In the genomic region with DNA sequence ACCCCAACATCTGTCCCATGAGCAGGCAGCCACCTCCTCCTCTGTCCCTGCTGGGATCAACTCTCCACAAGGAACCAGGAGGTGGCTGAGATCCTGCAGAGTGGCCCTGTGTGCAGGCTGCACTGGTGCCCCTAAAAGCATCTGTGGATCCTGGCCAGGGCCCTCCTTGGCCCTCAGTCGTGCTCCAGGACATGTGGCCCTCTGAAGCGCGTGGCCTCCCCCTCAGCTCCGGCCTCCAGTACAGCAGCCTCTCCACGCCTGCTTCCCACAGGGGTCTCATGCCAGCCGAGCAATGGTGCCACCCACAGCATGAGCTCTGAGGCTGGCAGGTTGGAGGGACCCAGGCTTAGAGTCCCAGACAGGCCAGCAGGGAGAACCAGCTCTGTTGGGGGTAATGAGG, we compare ENCODE assay signal across 20 cellular contexts.
DNase-seq lines count a peak whose midpoint lies in the region; ATAC-seq and TF ChIP-seq lines count a peak whose summit lies in the region.
"Had no signal": no experiment of that assay in that cellular context is flagged by ENCODE, and none has a peak within 500 bp of the region (broad histone marks: within the 10 kb centered on the region; RNA-seq: fewer than 3 reads in every experiment).

No MANE protein-coding gene starts in this region.

- intact Hi-C loops in Right ventricle myocardium inferior (cut with DNase I), result no loop called here
- intact Hi-C loops in dorsolateral prefrontal cortex (cut with DNase I), result no loop called here
- intact Hi-C loops in gastrocnemius medialis (cut with DNase I; ENCODE audit: low total_unique reads), result loop anchor here (1.0 to 5.0 kb wide), 3 partner anchors 27 to 1098 kb away; no protein-coding TSS in a partner anchor

- H2AFZ ChIP-seq in mesenchymal stem cell (ENCODE audit: low read depth, low read length), result no peak overlapping the region
- H2AFZ ChIP-seq: PC-9 had no signal

- H3K9me3 ChIP-seq in right atrium auricular region, result no peaks in the 10 kb centered on the region
- no peaks in the 10 kb centered on the region for H3K9me3 ChIP-seq in gastrocnemius medialis
- H3K9me3 ChIP-seq in endodermal cell (ENCODE audit: control insufficient read depth, low read length), result no peaks in the 10 kb centered on the region
- no peaks in the 10 kb centered on the region for H3K9me3 ChIP-seq in mesenchymal stem cell (ENCODE audit: control insufficient read depth, low read length)

- no peak for TF ChIP-seq CTCF in right atrium auricular region (IDR thresholded peaks at IDR 0.05)
- no peak for TF ChIP-seq CTCF in dorsolateral prefrontal cortex (IDR thresholded peaks at IDR 0.05 in 54 of 56, conservative IDR thresholded peaks at IDR 0.05 in 2 of 56; ENCODE audit: low read depth in 1 of 56, partially characterized antibody in 56 of 56)
- TF ChIP-seq CTCF in gastrocnemius medialis (IDR thresholded peaks at IDR 0.05 in 4 of 5, conservative IDR thresholded peaks at IDR 0.05 in 1 of 5), result no peak
- no peak for TF ChIP-seq CTCF in endodermal cell (conservative IDR thresholded peaks at IDR 0.05)

- H4K8ac ChIP-seq in mesenchymal stem cell (ENCODE audit: low read length), result no peak overlapping the region

- no peak for TF ChIP-seq POLR2A in gastrocnemius medialis (IDR thresholded peaks at IDR 0.05)

- no peaks in the 10 kb centered on the region for H3K36me3 Mint-ChIP-seq in endodermal cell (ENCODE audit: low read depth)
- H3K36me3 Mint-ChIP-seq: CD8-positive, alpha-beta T cell had no signal

- no peak overlapping the region for H2BK120ac ChIP-seq in mesenchymal stem cell (ENCODE audit: low read depth, low read length)

- no peak overlapping the region for H2AK5ac ChIP-seq in mesenchymal stem cell (ENCODE audit: low read length, severe bottlenecking)

- H3K9me3 Mint-ChIP-seq in endodermal cell, result no peaks in the 10 kb centered on the region
- H3K9me3 Mint-ChIP-seq: CD8-positive, alpha-beta T cell had no signal

- H2BK5ac ChIP-seq in mesenchymal stem cell (ENCODE audit: low read depth, low read length, poor library complexity, severe bottlenecking), result no peak overlapping the region

- DNase-seq in Right ventricle myocardium inferior (ENCODE audit: missing footprints) (no peak), right atrium auricular region (ENCODE audit: low spot score) (no peak), dorsolateral prefrontal cortex (peak in 1 of 10 donors; percentile 41), gastrocnemius medialis (peak in 1 of 2 donors; percentile 37), NCI-H2081 treated with DMSO at 0.1 percent for 48 hours (lab: John Stamatoyannopoulos, UW) (no peak), endodermal cell (no peak), mesenchymal stem cell (no peak)
- DNase-seq: 8988T; AML-193; CD8-positive, alpha-beta T cell; DND-41; MM.1S; NCI-H1092 treated with DMSO at 0.1 percent for 48 hours; NCI-H2029; NCI-H226; NCI-H510A treated with DMSO at 0.1 percent for 48 hours; NCI-H748 treated with DMSO at 0.1 percent for 48 hours; PC-9 had no signal

- ATAC-seq in Right ventricle myocardium inferior (peak; percentile 11), gastrocnemius medialis (peak in 1 of 2 donors; percentile 0)
- ATAC-seq: CD8-positive, alpha-beta T cell; GM12878; K562 had no signal

- H3K4me3 Mint-ChIP-seq in endodermal cell, result no peak overlapping the region
- H3K4me3 Mint-ChIP-seq: CD8-positive, alpha-beta T cell had no signal

- H3K4me2 ChIP-seq in mesenchymal stem cell (ENCODE audit: low read length, poor library complexity, severe bottlenecking), result no peak overlapping the region
- H3K4me2 ChIP-seq: PC-9 had no signal

- no peak overlapping the region for H3K4ac ChIP-seq in mesenchymal stem cell (ENCODE audit: low read depth in 1 of 2, low read length in 2 of 2)

- no peak overlapping the region for H3K18ac ChIP-seq in mesenchymal stem cell (ENCODE audit: low read depth in 1 of 2, low read length in 2 of 2)

- H3K4me1 Mint-ChIP-seq in endodermal cell, result peaks cover 2% of the 10 kb centered on the region

- H2BK12ac ChIP-seq in mesenchymal stem cell (ENCODE audit: low read length in 2 of 2), result no peak overlapping the region

- H3K27me3 Mint-ChIP-seq in endodermal cell (ENCODE audit: insufficient read depth), result no peaks in the 10 kb centered on the region

- H3K27ac ChIP-seq in right atrium auricular region (no peak overlapping the region), dorsolateral prefrontal cortex (peak overlapping the region in 56 of 59 donors; percentile 17 to 92 (median 76)), gastrocnemius medialis (peak overlapping the region; percentile 88 to 98 (median 94)), endodermal cell (ENCODE audit: low read depth, low read length) (no peak overlapping the region), mesenchymal stem cell (ENCODE audit: low read length, poor library complexity, severe bottlenecking) (no peak overlapping the region)
- H3K27ac ChIP-seq: PC-9 had no signal

- H3K79me1 ChIP-seq in mesenchymal stem cell (replicated peaks; ENCODE audit: low read length, poor library complexity, severe bottlenecking), result no peaks in the 10 kb centered on the region

- H3K23ac ChIP-seq in mesenchymal stem cell (ENCODE audit: low read length in 2 of 2), result no peak overlapping the region

- H4K91ac ChIP-seq in mesenchymal stem cell (ENCODE audit: low read length), result no peak overlapping the region

- H3K14ac ChIP-seq in mesenchymal stem cell (ENCODE audit: low read length in 2 of 2), result no peak overlapping the region

- no peaks in the 10 kb centered on the region for H3K4me1 ChIP-seq in right atrium auricular region
- peaks cover 39 to 58% of the 10 kb centered on the region in 2 donors for H3K4me1 ChIP-seq in gastrocnemius medialis
- no peaks in the 10 kb centered on the region for H3K4me1 ChIP-seq in endodermal cell (ENCODE audit: control insufficient read depth, insufficient read depth, low read length)
- peaks cover 3% of the 10 kb centered on the region for H3K4me1 ChIP-seq in mesenchymal stem cell (ENCODE audit: control insufficient read depth, insufficient read depth, low read depth, low read length)

- in situ Hi-C loops in gastrocnemius medialis (cut with MboI; ENCODE audit: low sequenced_read_pairs in 4 of 4), result no loop called here

- H3K36me3 ChIP-seq in right atrium auricular region, result no peaks in the 10 kb centered on the region
- H3K36me3 ChIP-seq in gastrocnemius medialis, result no peaks in the 10 kb centered on the region
- no peaks in the 10 kb centered on the region for H3K36me3 ChIP-seq in endodermal cell (ENCODE audit: control insufficient read depth, insufficient read depth, low read length)
- no peaks in the 10 kb centered on the region for H3K36me3 ChIP-seq in mesenchymal stem cell (ENCODE audit: control insufficient read depth in 1 of 2, insufficient read depth in 2 of 2, low read depth in 1 of 2, low read length in 2 of 2)

- 96 to 100% methylated on average over 2 to 6 of the region's 6 CpGs for WGBS in endodermal cell (ENCODE audit: insufficient coverage in 1 of 2, insufficient read length in 1 of 2), 2 experiments
- 80% methylated on average over 6 of the region's 6 CpGs for WGBS in mesenchymal stem cell

- H2BK15ac ChIP-seq in mesenchymal stem cell (ENCODE audit: low read depth, poor library complexity, severe bottlenecking), result no peak overlapping the region

- H3K4me3 ChIP-seq in right atrium auricular region, result no peak overlapping the region
- H3K4me3 ChIP-seq in dorsolateral prefrontal cortex, result peak overlapping the region in 11 of 59 donors; percentile 3 to 37 (median 22)
- H3K4me3 ChIP-seq in gastrocnemius medialis, result peak overlapping the region; percentile 37 to 50 (median 46)
- no peak overlapping the region for H3K4me3 ChIP-seq in endodermal cell (ENCODE audit: low read length)
- no peak overlapping the region for H3K4me3 ChIP-seq in mesenchymal stem cell (ENCODE audit: insufficient read depth in 1 of 2, low read depth in 1 of 2, low read length in 2 of 2)
- H3K4me3 ChIP-seq: GM12878, K562, PC-9 had no signal

- H3K9ac ChIP-seq in endodermal cell (ENCODE audit: extremely low read depth, low read length, poor library complexity, severe bottlenecking) (no peak overlapping the region), mesenchymal stem cell (ENCODE audit: low read length) (no peak overlapping the region)

- no peak overlapping the region for H3K27ac Mint-ChIP-seq in endodermal cell
- H3K27ac Mint-ChIP-seq: CD8-positive, alpha-beta T cell had no signal

- H3K27me3 ChIP-seq in right atrium auricular region (no peaks in the 10 kb centered on the region), dorsolateral prefrontal cortex (no peaks in the 10 kb centered on the region), gastrocnemius medialis (no peaks in the 10 kb centered on the region), endodermal cell (ENCODE audit: control insufficient read depth, insufficient read depth, low read length, poor library complexity, severe bottlenecking) (no peaks in the 10 kb centered on the region), mesenchymal stem cell (ENCODE audit: control insufficient read depth in 1 of 2, insufficient read depth in 1 of 2, low read length in 2 of 2) (peaks cover 13 to 85% of the 10 kb centered on the region in 2 experiments)

Comparison
In these comparisons a context has a peak if more than half of its experiments do, and no peak if none do; other contexts are left out.
1. H3K27ac ChIP-seq: peak in dorsolateral prefrontal cortex (56 of 59) and gastrocnemius medialis (4 of 4); none in right atrium auricular region (0 of 2), endodermal cell (single experiment) and mesenchymal stem cell (single experiment).
2. H3K4me3 ChIP-seq: peak in gastrocnemius medialis (4 of 4); none in right atrium auricular region (0 of 2), endodermal cell (single experiment) and mesenchymal stem cell (0 of 2).